In genomic region chr10:68167790-68168189, GRCh38 we compare ENCODE assay signal across 24 cellular contexts. TPM values are rescaled to one million over a fixed set of nuclear protein-coding genes. Genes with fewer than 3 reads are reported as not detected.
DNase-seq lines count a peak whose midpoint lies in the region; ATAC-seq and TF ChIP-seq lines count a peak whose summit lies in the region.
"Had no signal": no experiment of that assay in that cellular context is flagged by ENCODE, and none has a peak within 500 bp of the region (broad histone marks: within the 10 kb centered on the region; RNA-seq: fewer than 3 reads in every experiment).

No MANE protein-coding gene starts in this region.

- H2AK5ac ChIP-seq in mesenchymal stem cell (ENCODE audit: low read length, severe bottlenecking), result no peak overlapping the region

- no peak overlapping the region for H2BK5ac ChIP-seq in mesenchymal stem cell (ENCODE audit: low read depth, low read length, poor library complexity, severe bottlenecking)

- H3K4ac ChIP-seq in mesenchymal stem cell (ENCODE audit: low read depth in 1 of 2, low read length in 2 of 2), result no peak overlapping the region

- TF ChIP-seq CTCF in psoas muscle (IDR thresholded peaks at IDR 0.05) (no peak), right atrium auricular region (IDR thresholded peaks at IDR 0.05) (no peak)

- H3K4me1 ChIP-seq in GM23248 (ENCODE audit: insufficient read depth), result peaks cover 10% of the 10 kb centered on the region; the same call in 1 of the 2 replicates
- peaks cover 7% of the 10 kb centered on the region for H3K4me1 ChIP-seq in mesenchymal stem cell (ENCODE audit: control insufficient read depth, insufficient read depth, low read depth, low read length)
- no peaks in the 10 kb centered on the region for H3K4me1 ChIP-seq in psoas muscle
- no peaks in the 10 kb centered on the region for H3K4me1 ChIP-seq in right atrium auricular region
- H3K4me1 ChIP-seq: BE2C had no signal

- no peaks in the 10 kb centered on the region for H3K79me1 ChIP-seq in mesenchymal stem cell (replicated peaks; ENCODE audit: low read length, poor library complexity, severe bottlenecking)

- POLR2A ChIA-PET in HEK293T (lab: Yijun Ruan, JAX), result no interaction called here

- no peaks in the 10 kb centered on the region for H3K27me3 ChIP-seq in GM23248 (replicated peaks; ENCODE audit: insufficient read depth)
- no peaks in the 10 kb centered on the region for H3K27me3 ChIP-seq in mesenchymal stem cell (ENCODE audit: control insufficient read depth in 1 of 2, insufficient read depth in 1 of 2, low read length in 2 of 2)
- no peaks in the 10 kb centered on the region for H3K27me3 ChIP-seq in psoas muscle (ENCODE audit: insufficient read depth in 3 of 3, low read length in 2 of 3)
- H3K27me3 ChIP-seq in right atrium auricular region, result no peaks in the 10 kb centered on the region
- H3K27me3 ChIP-seq: BE2C; BLaER1 treated with 17β-estradiol and CSF1 and Interleukin-3, amounts not matched to agents 10 nM and 100 nM had no signal

- H3K9me3 ChIP-seq in GM23248 (ENCODE audit: low read depth) (no peaks in the 10 kb centered on the region), mesenchymal stem cell (ENCODE audit: control insufficient read depth, low read length) (no peaks in the 10 kb centered on the region), psoas muscle (no peaks in the 10 kb centered on the region), right atrium auricular region (no peaks in the 10 kb centered on the region)
- H3K9me3 ChIP-seq: A549; BE2C; BLaER1 treated with 17β-estradiol and CSF1 and Interleukin-3, amounts not matched to agents 10 nM and 100 nM had no signal

- H4K8ac ChIP-seq in mesenchymal stem cell (ENCODE audit: low read length), result no peak overlapping the region

- no peak overlapping the region for H2BK12ac ChIP-seq in mesenchymal stem cell (ENCODE audit: low read length in 2 of 2)

- H3K36me3 ChIP-seq in GM23248 (ENCODE audit: low read depth) (0 out of 2 replicates have a peak, but pooled peaks cover 4% of the 10 kb centered on the region), mesenchymal stem cell (ENCODE audit: control insufficient read depth in 1 of 2, insufficient read depth in 2 of 2, low read depth in 1 of 2, low read length in 2 of 2) (no peaks in the 10 kb centered on the region), psoas muscle (ENCODE audit: insufficient read depth in 1 of 2, low read depth in 1 of 2) (peaks cover 6 to 95% of the 10 kb centered on the region in 2 donors), right atrium auricular region (peaks cover 53% of the 10 kb centered on the region)
- H3K36me3 ChIP-seq: BE2C; BLaER1 treated with 17β-estradiol and CSF1 and Interleukin-3, amounts not matched to agents 10 nM and 100 nM had no signal

- no peak overlapping the region for H3K4me2 ChIP-seq in GM23248 (ENCODE audit: unreplicated experiment)
- H3K4me2 ChIP-seq in mesenchymal stem cell (ENCODE audit: low read length, poor library complexity, severe bottlenecking), result no peak overlapping the region
- H3K4me2 ChIP-seq: A549; BLaER1 treated with 17β-estradiol and CSF1 and Interleukin-3, amounts not matched to agents 10 nM and 100 nM had no signal

- H2BK120ac ChIP-seq in mesenchymal stem cell (ENCODE audit: low read depth, low read length), result no peak overlapping the region

- intact Hi-C loops in psoas muscle (cut with DNase I), result loop anchor here in 1 of 2 donors (10.0 kb wide), 1 partner anchor 313 kb away; no protein-coding TSS in a partner anchor

- H3K4me3 ChIP-seq in GM23248 (no peak overlapping the region), mesenchymal stem cell (ENCODE audit: insufficient read depth in 1 of 2, low read depth in 1 of 2, low read length in 2 of 2) (no peak overlapping the region), psoas muscle (no peak overlapping the region), right atrium auricular region (no peak overlapping the region)
- H3K4me3 ChIP-seq: A549; BLaER1 treated with 17β-estradiol and CSF1 and Interleukin-3, amounts not matched to agents 10 nM and 100 nM; GM12878 had no signal

- H3K23ac ChIP-seq in mesenchymal stem cell (ENCODE audit: low read length in 2 of 2), result no peak overlapping the region

- no peak overlapping the region for H3K18ac ChIP-seq in mesenchymal stem cell (ENCODE audit: low read depth in 1 of 2, low read length in 2 of 2)

- H4K20me1 ChIP-seq in GM23248 (ENCODE audit: insufficient read depth), result no peaks in the 10 kb centered on the region
- H4K20me1 ChIP-seq: BLaER1 treated with 17β-estradiol and CSF1 and Interleukin-3, amounts not matched to agents 10 nM and 100 nM had no signal

- in situ Hi-C loops in GM23248 (cut with MboI), result no loop called here

- H4K91ac ChIP-seq in mesenchymal stem cell (ENCODE audit: low read length), result no peak overlapping the region

- CTCF ChIA-PET in HEK293T (lab: Yijun Ruan, JAX), result interaction anchor here (1.3 kb wide), 1 partner anchor 41 kb away, joined by 3 read pairs; no protein-coding TSS in a partner anchor

- no peak for ATAC-seq in psoas muscle
- no peak for ATAC-seq in GM19395 (IDR thresholded peaks at IDR 0.05; ENCODE audit: unreplicated experiment)
- ATAC-seq: A549, GM12878, HCT116 had no signal

- no peak overlapping the region for H2BK15ac ChIP-seq in mesenchymal stem cell (ENCODE audit: low read depth, poor library complexity, severe bottlenecking)

- no peaks in the 10 kb centered on the region for H3K9me2 ChIP-seq in GM23248 (ENCODE audit: insufficient read depth)

- H3F3A ChIP-seq in GM23248 (ENCODE audit: insufficient read depth), result no peaks in the 10 kb centered on the region

- H3K9ac ChIP-seq in GM23248, result no peak overlapping the region
- peak overlapping the region; percentile 4 for H3K9ac ChIP-seq in mesenchymal stem cell (ENCODE audit: low read length)
- H3K9ac ChIP-seq: BLaER1 treated with 17β-estradiol and CSF1 and Interleukin-3, amounts not matched to agents 10 nM and 100 nM had no signal

- H3K27ac ChIP-seq in GM23248 (0 out of 2 replicates have a peak overlapping the region, but pooled peaks have one; percentile 12), mesenchymal stem cell (ENCODE audit: low read length, poor library complexity, severe bottlenecking) (no peak overlapping the region), psoas muscle (peak overlapping the region; percentile 42), right atrium auricular region (no peak overlapping the region)
- H3K27ac ChIP-seq: A549; BLaER1 treated with 17β-estradiol and CSF1 and Interleukin-3, amounts not matched to agents 10 nM and 100 nM had no signal

- no peak overlapping the region for H3K14ac ChIP-seq in mesenchymal stem cell (ENCODE audit: low read length in 2 of 2)

- H3K79me2 ChIP-seq in GM23248 (ENCODE audit: insufficient read depth), result no peaks in the 10 kb centered on the region

- no peak for DNase-seq in GM23248
- DNase-seq in HEK293T (ENCODE audit: extremely low spot score), result no peak
- no peak for DNase-seq in mesenchymal stem cell
- DNase-seq in psoas muscle, result no peak
- no peak for DNase-seq in right atrium auricular region (ENCODE audit: low spot score)
- DNase-seq in stimulated activated CD4-positive, alpha-beta T cell treated with anti-CD3 and anti-CD28 coated beads, Interleukin-15, amount 100 ng/mL, for 24 hours, result no peak
- DNase-seq: 8988T; ACHN; AML-193; BE2C; CD4-positive, alpha-beta T cell; CD8-positive, alpha-beta memory T cell; DMS 273 treated with DMSO at 0.1 percent for 48 hours; DMS79; EL; GDM1; H9; HFFc6 had no signal

- 96 to 98% methylated on average over 5 of the region's 5 CpGs for WGBS in GM23248 (ENCODE audit: low coverage in 1 of 2, low lambda C conversion rate in 2 of 2, missing lambda C conversion rate in 2 of 2), 2 experiments
- WGBS in mesenchymal stem cell, result 97% methylated on average over 5 of the region's 5 CpGs
- 94 to 98% (median 94%) methylated on average over 5 of the region's 5 CpGs for WGBS in psoas muscle, 3 donors

- H2AFZ ChIP-seq in GM23248 (no peak overlapping the region), mesenchymal stem cell (ENCODE audit: low read depth, low read length) (no peak overlapping the region)

TF ChIP-seq in HEK293T, 16 proteins besides CTCF, POLR2A, EP300 and RAD21:
- TF ChIP-seq HDGF (IDR thresholded peaks at IDR 0.05; ENCODE audit: borderline replicate concordance) (no peak), CTBP1 (IDR thresholded peaks at IDR 0.05; ENCODE audit: borderline replicate concordance) (no peak), FOXA1 (IDR thresholded peaks at IDR 0.05) (no peak)
- TF ChIP-seq, protein P1, sequence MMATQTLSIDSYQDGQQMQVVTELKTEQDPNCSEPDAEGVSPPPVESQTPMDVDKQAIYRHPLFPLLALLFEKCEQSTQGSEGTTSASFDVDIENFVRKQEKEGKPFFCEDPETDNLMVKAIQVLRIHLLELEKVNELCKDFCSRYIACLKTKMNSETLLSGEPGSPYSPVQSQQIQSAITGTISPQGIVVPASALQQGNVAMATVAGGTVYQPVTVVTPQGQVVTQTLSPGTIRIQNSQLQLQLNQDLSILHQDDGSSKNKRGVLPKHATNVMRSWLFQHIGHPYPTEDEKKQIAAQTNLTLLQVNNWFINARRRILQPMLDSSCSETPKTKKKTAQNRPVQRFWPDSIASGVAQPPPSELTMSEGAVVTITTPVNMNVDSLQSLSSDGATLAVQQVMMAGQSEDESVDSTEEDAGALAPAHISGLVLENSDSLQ (IDR thresholded peaks at IDR 0.05), result peak; percentile 35

RNA-seq across cellular contexts. Expression of gene MYPN, which starts 58.5 kb away (rescaled TPM):
- 14.5 and 20.0 TPM in 2 replicates for total RNA-seq in GM23248 (2014; rRNA removed; shearing (Covaris generic))
- polyA plus RNA-seq in GM23248 (2016; fragmentation: Nextera tagmentation; extraction: Ambion mirVana), result 8.8 and 9.2 TPM in 2 replicates
- not detected for polyA plus RNA-seq in mesenchymal stem cell (2013, experiment 1 of 2)
- 0.01 TPM for polyA plus RNA-seq in mesenchymal stem cell (2013, experiment 2 of 2)
- 100 to 1,000 TPM; 216 to 376 (median 312) TPM for total RNA-seq in psoas muscle
- polyA plus RNA-seq in psoas muscle, result 100 to 1,000 TPM in 1 of 3 donors, 10 to 100 TPM in 2; 24.3 to 117 (median 97.4) TPM
- 100 to 1,000 TPM in 1 of 2 donors, 10 to 100 TPM in 1; 93.5 to 145 TPM for total RNA-seq in right atrium auricular region
- total RNA-seq: CD4-positive, alpha-beta T cell; CD8-positive, alpha-beta memory T cell; GM12878; H9 had no signal
- polyA plus RNA-seq: CD14-positive monocyte; CD8-positive, alpha-beta memory T cell had no signal

Comparison
In these comparisons a context has a peak if more than half of its experiments do, and no peak if none do; other contexts are left out.
1. H3K27ac ChIP-seq: peak in GM23248 (single experiment) and psoas muscle (single experiment); none in mesenchymal stem cell (single experiment) and right atrium auricular region (0 of 2).